In the genomic region with DNA sequence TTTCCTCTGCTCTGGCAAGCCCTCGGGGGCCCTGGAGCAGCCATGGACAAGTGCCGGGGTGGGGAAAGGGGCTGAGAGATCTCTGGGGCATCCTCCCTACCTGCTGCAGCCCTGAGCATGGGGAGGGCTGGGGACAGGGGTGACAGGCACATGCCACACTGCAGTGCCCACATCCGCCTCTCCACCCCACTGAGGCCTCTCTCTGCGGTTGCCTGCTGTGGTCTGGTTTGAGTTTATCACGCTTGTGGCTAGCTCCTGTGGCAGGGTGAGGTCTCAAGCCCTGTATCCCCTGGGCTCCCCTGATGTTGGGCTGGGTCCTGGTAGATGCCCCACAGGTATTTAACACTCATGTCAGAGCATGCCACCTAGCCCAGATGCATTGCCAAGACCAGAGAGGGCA, we compare ENCODE assay signal across 11 cellular contexts. TPM values are rescaled to one million over a fixed set of nuclear protein-coding genes. Genes with fewer than 3 reads are reported as not detected.
DNase-seq lines count a peak whose midpoint lies in the region; ATAC-seq and TF ChIP-seq lines count a peak whose summit lies in the region.
"Had no signal": no experiment of that assay in that cellular context is flagged by ENCODE, and none has a peak within 500 bp of the region (broad histone marks: within the 10 kb centered on the region; RNA-seq: fewer than 3 reads in every experiment).

No MANE protein-coding gene starts in this region.

- peak overlapping the region; percentile 79 for H3K4me2 ChIP-seq in BLaER1
- peak overlapping the region; percentile 21 for H3K4me2 ChIP-seq in MM.1S (ENCODE audit: low read depth, low read length)

- TF ChIP-seq CTCF in MM.1S (IDR thresholded peaks at IDR 0.05; ENCODE audit: low read length): no peak

- no peak overlapping the region for H2AFZ ChIP-seq in MM.1S (ENCODE audit: low read length)

- no peak overlapping the region for H3K27ac Mint-ChIP-seq in natural killer cell treated with Interleukin-12 subunit alpha and Interleukin-12 subunit beta and Interleukin-15 and Interleukin-18, amount 100 ng/mL, for 72 hours

- H3K9ac ChIP-seq in BLaER1: no peak overlapping the region
- no peak overlapping the region for H3K9ac ChIP-seq in MM.1S (ENCODE audit: low read length)

- H3K27me3 ChIP-seq in BLaER1 (peaks cover 95% of the 10 kb centered on the region), MM.1S (replicated peaks; ENCODE audit: insufficient read depth, low read length) (no peaks in the 10 kb centered on the region)

- peaks cover 31 to 41% of the 10 kb centered on the region in 2 donors for H3K4me1 Mint-ChIP-seq in natural killer cell treated with Interleukin-12 subunit alpha and Interleukin-12 subunit beta and Interleukin-15 and Interleukin-18, amount 100 ng/mL, for 72 hours (ENCODE audit: low read depth in 2 of 2)

- peaks cover 69% of the 10 kb centered on the region for H4K20me1 ChIP-seq in BLaER1
- no peaks in the 10 kb centered on the region for H4K20me1 ChIP-seq in MM.1S (ENCODE audit: insufficient read depth, low read length)

- no peak overlapping the region for H3K4me3 Mint-ChIP-seq in natural killer cell treated with Interleukin-12 subunit alpha and Interleukin-12 subunit beta and Interleukin-15 and Interleukin-18, amount 100 ng/mL, for 72 hours
- H3K4me3 Mint-ChIP-seq: nephron had no signal

- no peaks in the 10 kb centered on the region for H3K79me2 ChIP-seq in MM.1S (ENCODE audit: low read length)

- H3K36me3 Mint-ChIP-seq in natural killer cell treated with Interleukin-12 subunit alpha and Interleukin-12 subunit beta and Interleukin-15 and Interleukin-18, amount 100 ng/mL, for 72 hours: no peaks in the 10 kb centered on the region

- H3K4me3 ChIP-seq in BLaER1 (no peak overlapping the region), MM.1S (ENCODE audit: low read length) (no peak overlapping the region)
- H3K4me3 ChIP-seq: dorsolateral prefrontal cortex had no signal

- peak; percentile 90 to 94 for ATAC-seq in natural killer cell treated with Interleukin-12 subunit alpha and Interleukin-12 subunit beta and Interleukin-15 and Interleukin-18, amount 100 ng/mL, for 72 hours
- no peak for ATAC-seq in HG03439 (IDR thresholded peaks at IDR 0.05; ENCODE audit: unreplicated experiment)
- no peak for ATAC-seq in left lobe of liver

- H3K4me1 ChIP-seq in BLaER1: peaks cover 31% of the 10 kb centered on the region
- peaks cover 47% of the 10 kb centered on the region for H3K4me1 ChIP-seq in MM.1S (ENCODE audit: low read length)

- H3K9me2 ChIP-seq in MM.1S (replicated peaks; ENCODE audit: insufficient read depth, low read length): no peaks in the 10 kb centered on the region

- peak; percentile 81 for DNase-seq in MM.1S
- DNase-seq in activated CD8-positive, alpha-beta memory T cell treated with anti-CD3 and anti-CD28 coated beads, Interleukin-2, amount 50 U/mL, for 1 hour (ENCODE audit: extremely low read depth): peak; percentile 20
- peak; percentile 80 for DNase-seq in natural killer cell treated with Interleukin-12 subunit alpha and Interleukin-12 subunit beta and Interleukin-15 and Interleukin-18, amount 100 ng/mL, for 72 hours (ENCODE audit: low spot score)
- no peak for DNase-seq in hepatic stellate cell (ENCODE audit: low spot score)
- no peak for DNase-seq in left lobe of liver (ENCODE audit: low spot score)
- DNase-seq in occipital lobe (lab: John Stamatoyannopoulos, UW): no peak
- DNase-seq: dorsolateral prefrontal cortex, H7 had no signal

- no peak overlapping the region for H3K27ac ChIP-seq in BLaER1
- no peak overlapping the region for H3K27ac ChIP-seq in MM.1S (ENCODE audit: low read length)
- H3K27ac ChIP-seq: dorsolateral prefrontal cortex had no signal

- peaks cover 29 to 36% of the 10 kb centered on the region in 2 donors for H3K27me3 Mint-ChIP-seq in natural killer cell treated with Interleukin-12 subunit alpha and Interleukin-12 subunit beta and Interleukin-15 and Interleukin-18, amount 100 ng/mL, for 72 hours

- no peaks in the 10 kb centered on the region for H3K36me3 ChIP-seq in BLaER1
- H3K36me3 ChIP-seq in MM.1S (replicated peaks; ENCODE audit: insufficient read depth, low read length): no peaks in the 10 kb centered on the region

- H3K9me3 ChIP-seq in BLaER1: no peaks in the 10 kb centered on the region
- H3K9me3 ChIP-seq in MM.1S (replicated peaks; ENCODE audit: insufficient read depth, low read length): no peaks in the 10 kb centered on the region

- H3K9me3 Mint-ChIP-seq in natural killer cell treated with Interleukin-12 subunit alpha and Interleukin-12 subunit beta and Interleukin-15 and Interleukin-18, amount 100 ng/mL, for 72 hours: no peaks in the 10 kb centered on the region
- H3K9me3 Mint-ChIP-seq: nephron had no signal

- peaks cover 15% of the 10 kb centered on the region for H3F3A ChIP-seq in MM.1S (ENCODE audit: insufficient read depth, low read length)

RNA-seq across cellular contexts. Expression of a gene that starts 52.9 kb away (rescaled TPM):
- total RNA-seq in natural killer cell treated with Interleukin-12 subunit alpha and Interleukin-12 subunit beta and Interleukin-15 and Interleukin-18, amount 100 ng/mL, for 72 hours: not detected
- total RNA-seq in left lobe of liver (not detected), occipital lobe (not detected)
- total RNA-seq: dorsolateral prefrontal cortex, H7 had no signal

Comparison
In these comparisons a context has a peak if more than half of its experiments do, and no peak if none do; other contexts are left out.
1. DNase-seq: peak in MM.1S (single experiment), activated CD8-positive, alpha-beta memory T cell treated with anti-CD3 and anti-CD28 coated beads, Interleukin-2, amount 50 U/mL, for 1 hour (single experiment) and natural killer cell treated with Interleukin-12 subunit alpha and Interleukin-12 subunit beta and Interleukin-15 and Interleukin-18, amount 100 ng/mL, for 72 hours (single experiment); none in hepatic stellate cell (single experiment), left lobe of liver (single experiment) and occipital lobe (single experiment).
2. ATAC-seq: peak in natural killer cell treated with Interleukin-12 subunit alpha and Interleukin-12 subunit beta and Interleukin-15 and Interleukin-18, amount 100 ng/mL, for 72 hours (2 of 2); none in HG03439 (single experiment) and left lobe of liver (single experiment).